ENCODE assay signal across 1 cellular context in genomic region chr2:200713003-200713703, GRCh38.
TF ChIP-seq lines count a peak whose summit lies in the region.

No MANE protein-coding gene starts in this region.

TF ChIP-seq in K562, 482 proteins besides CTCF, POLR2A, EP300 and RAD21 (continued from another document and continues in another):
- TF ChIP-seq ZNF232 (CRISPR knock-in tag; IDR thresholded peaks at IDR 0.05) (no peak), ZNF780A (CRISPR knock-in tag; IDR thresholded peaks at IDR 0.05) (no peak), EZH2 (IDR thresholded peaks at IDR 0.05; ENCODE audit: borderline replicate concordance, low read depth, low read length) (no peak), PKNOX1 (IDR thresholded peaks at IDR 0.05) (peak; percentile 71), MAX (CRISPR knock-in tag; IDR thresholded peaks at IDR 0.05) (peak; percentile 56), JUNB (CRISPR knock-in tag; conservative IDR thresholded peaks at IDR 0.05) (0 out of 2 replicates have a peak, but pooled peaks have one; percentile 22), STAT6 (CRISPR knock-in tag; IDR thresholded peaks at IDR 0.05) (no peak), ZSCAN32 (CRISPR knock-in tag; IDR thresholded peaks at IDR 0.05) (no peak), ZZZ3 (IDR thresholded peaks at IDR 0.05) (no peak), GTF2B (IDR thresholded peaks at IDR 0.05; ENCODE audit: extremely low read depth, insufficient read length) (no peak), BMI1 (IDR thresholded peaks at IDR 0.05; ENCODE audit: low read length) (no peak), ETS1 (conservative IDR thresholded peaks at IDR 0.05; ENCODE audit: control insufficient read depth, low read depth, low read length) (no peak), SAFB2 (IDR thresholded peaks at IDR 0.05; ENCODE audit: borderline replicate concordance, low read depth, low read length, severe bottlenecking) (no peak), POLR2H (tag; IDR thresholded peaks at IDR 0.05; ENCODE audit: low read depth) (peak; percentile 44; the same call in 1 of the 2 replicates), ZNF316 (IDR thresholded peaks at IDR 0.05) (peak; percentile 63; the same call in 1 of the 2 replicates), ZKSCAN1 (IDR thresholded peaks at IDR 0.05; ENCODE audit: low read depth, low read length) (no peak), PURB (CRISPR knock-in tag; IDR thresholded peaks at IDR 0.05; ENCODE audit: low read depth) (no peak), NUFIP1 (IDR thresholded peaks at IDR 0.05; ENCODE audit: partially characterized antibody) (no peak), NR1H2 (CRISPR knock-in tag; IDR thresholded peaks at IDR 0.05) (no peak), SMARCA4 (IDR thresholded peaks at IDR 0.05) (peak; percentile 43; the same call in 1 of the 2 replicates), ZFP36 (IDR thresholded peaks at IDR 0.05; ENCODE audit: low read depth, low read length, partially characterized antibody) (peak; percentile 36), CBFA2T3 (IDR thresholded peaks at IDR 0.05) (peak; percentile 39), ARID3A (IDR thresholded peaks at IDR 0.05; ENCODE audit: borderline replicate concordance, low read depth, low read length) (no peak), FOXJ3 (CRISPR knock-in tag; IDR thresholded peaks at IDR 0.05) (no peak), ZNF121 (CRISPR knock-in tag; conservative IDR thresholded peaks at IDR 0.05) (no peak), PBX2 (CRISPR knock-in tag; IDR thresholded peaks at IDR 0.05; ENCODE audit: low read depth) (no peak), PBX2 (tag; conservative IDR thresholded peaks at IDR 0.05; ENCODE audit: low read depth) (peak; percentile 60; the same call in 1 of the 2 replicates), DPF2 (IDR thresholded peaks at IDR 0.05) (peak; percentile 53; the same call in 1 of the 2 replicates), HMG20A (CRISPR knock-in tag; conservative IDR thresholded peaks at IDR 0.05) (no peak), ESRRA (IDR thresholded peaks at IDR 0.05; ENCODE audit: borderline replicate concordance, low read depth) (peak; percentile 42; the same call in 1 of the 2 replicates), ZBTB40 (IDR thresholded peaks at IDR 0.05) (peak; percentile 53), ZBTB40 (CRISPR knock-in tag; IDR thresholded peaks at IDR 0.05) (no peak), CLOCK (CRISPR knock-in tag; IDR thresholded peaks at IDR 0.05; ENCODE audit: borderline replicate concordance) (no peak), MEF2A (IDR thresholded peaks at IDR 0.05; ENCODE audit: control insufficient read depth, low read depth, low read length) (no peak), L3MBTL2 (IDR thresholded peaks at IDR 0.05) (peak; percentile 78)
